Comparison of ENCODE assay signal across 19 cellular contexts in the genomic region with DNA sequence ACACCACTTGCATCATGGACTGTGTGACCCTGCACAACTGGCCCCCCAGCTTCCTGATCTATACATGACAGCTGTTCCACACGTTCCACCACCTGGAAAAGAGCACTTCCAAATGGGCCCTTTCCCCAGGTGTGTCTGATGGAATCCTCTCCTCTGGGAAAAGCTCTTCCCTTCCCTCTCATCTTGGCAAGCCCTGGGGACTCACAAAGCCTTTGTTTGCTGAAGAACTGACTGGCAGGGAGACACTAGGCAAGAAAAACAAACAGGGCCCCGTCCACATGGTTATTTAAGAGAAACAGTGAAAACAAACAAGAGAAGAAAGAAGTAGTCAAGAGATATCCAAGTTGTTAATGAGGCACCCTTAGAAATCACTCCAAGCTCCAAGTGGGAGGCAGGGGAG. TPM values are rescaled to one million over a fixed set of nuclear protein-coding genes. Genes with fewer than 3 reads are reported as not detected.
DNase-seq lines count a peak whose midpoint lies in the region; ATAC-seq and TF ChIP-seq lines count a peak whose summit lies in the region.
"Had no signal": no experiment of that assay in that cellular context is flagged by ENCODE, and none has a peak within 500 bp of the region (broad histone marks: within the 10 kb centered on the region; RNA-seq: fewer than 3 reads in every experiment).

No MANE protein-coding gene starts in this region.

- H3K4me3 ChIP-seq in SJSA1 = no peak overlapping the region

- H3K9me3 ChIP-seq in SJSA1 (replicated peaks) = peaks cover 9% of the 10 kb centered on the region; the same call in 1 of the 2 replicates
- H3K9me3 ChIP-seq: SK-N-SH had no signal

- no peak overlapping the region for H3K27ac ChIP-seq in SJSA1

- ATAC-seq in GM21367 (IDR thresholded peaks at IDR 0.05; ENCODE audit: unreplicated experiment) = no peak
- no peak for ATAC-seq in GM18858 (IDR thresholded peaks at IDR 0.05; ENCODE audit: unreplicated experiment)
- ATAC-seq: Panc1, Right ventricle myocardium inferior had no signal

- peaks cover 24% of the 10 kb centered on the region for H3K27me3 Mint-ChIP-seq in nephron (ENCODE audit: low read depth)
- H3K27me3 Mint-ChIP-seq: CD4-positive, alpha-beta T cell had no signal

- peak overlapping the region in 2 of 3 experiments; percentile 5 to 23 for H3K27ac Mint-ChIP-seq in nephron
- H3K27ac Mint-ChIP-seq: CD4-positive, alpha-beta T cell had no signal

- DNase-seq in activated effector memory CD4-positive, alpha-beta T cell treated with anti-CD3 and anti-CD28 coated beads, Interleukin-2, amount 50 U/mL, for 16 hours = peak; percentile 27
- no peak for DNase-seq in activated effector memory CD4-positive, alpha-beta T cell treated with Interleukin-2 at 50 U/mL for 16 hours
- DNase-seq in SJSA1 (ENCODE audit: low read depth in 1 of 2, low spot score in 2 of 2) (peak; percentile 67 to 70), NCI-H1694 (lab: John Stamatoyannopoulos, UW) (no peak), NCI-H524 (lab: John Stamatoyannopoulos, UW) (no peak)
- DNase-seq: CD4-positive, alpha-beta T cell; DMS79 treated with DMSO at 0.1 percent for 48 hours; GDM1; H7; Kasumi-1; NCI-H1930; NCI-H226; NCI-H526 treated with DMSO at 0.1 percent for 48 hours; SK-N-SH had no signal

- H3K9me3 Mint-ChIP-seq in nephron = no peaks in the 10 kb centered on the region
- H3K9me3 Mint-ChIP-seq: CD4-positive, alpha-beta T cell had no signal

- H3K4me3 Mint-ChIP-seq in nephron = no peak overlapping the region
- H3K4me3 Mint-ChIP-seq: CD4-positive, alpha-beta T cell had no signal

- no peaks in the 10 kb centered on the region for H3K36me3 ChIP-seq in SJSA1

- no peak for TF ChIP-seq CTCF in nephron (IDR thresholded peaks at IDR 0.05; ENCODE audit: unreplicated experiment in 3 of 3)

- peaks cover 12% of the 10 kb centered on the region for H3K4me1 Mint-ChIP-seq in nephron

- no peaks in the 10 kb centered on the region for H3K27me3 ChIP-seq in SJSA1 (replicated peaks)

- H3K36me3 Mint-ChIP-seq in nephron (ENCODE audit: low read depth) = peaks cover 4% of the 10 kb centered on the region

- H3K4me1 ChIP-seq in SJSA1 (replicated peaks) = peaks cover 36% of the 10 kb centered on the region

RNA-seq across cellular contexts. Expression of a gene that starts 52.6 kb away (rescaled TPM):
- 4.9 and 18.7 TPM in 2 replicates for total RNA-seq in SJSA1 (2014; rRNA removed; shearing (Covaris generic))

Comparison
In these comparisons a context has a peak if more than half of its experiments do, and no peak if none do; other contexts are left out.
1. DNase-seq: peak in activated effector memory CD4-positive, alpha-beta T cell treated with anti-CD3 and anti-CD28 coated beads, Interleukin-2, amount 50 U/mL, for 16 hours (single experiment) and SJSA1 (2 of 2); none in activated effector memory CD4-positive, alpha-beta T cell treated with Interleukin-2 at 50 U/mL for 16 hours (single experiment), NCI-H1694 (single experiment) and NCI-H524 (0 of 2).